ENCODE assay signal across 12 cellular contexts in the genomic region with DNA sequence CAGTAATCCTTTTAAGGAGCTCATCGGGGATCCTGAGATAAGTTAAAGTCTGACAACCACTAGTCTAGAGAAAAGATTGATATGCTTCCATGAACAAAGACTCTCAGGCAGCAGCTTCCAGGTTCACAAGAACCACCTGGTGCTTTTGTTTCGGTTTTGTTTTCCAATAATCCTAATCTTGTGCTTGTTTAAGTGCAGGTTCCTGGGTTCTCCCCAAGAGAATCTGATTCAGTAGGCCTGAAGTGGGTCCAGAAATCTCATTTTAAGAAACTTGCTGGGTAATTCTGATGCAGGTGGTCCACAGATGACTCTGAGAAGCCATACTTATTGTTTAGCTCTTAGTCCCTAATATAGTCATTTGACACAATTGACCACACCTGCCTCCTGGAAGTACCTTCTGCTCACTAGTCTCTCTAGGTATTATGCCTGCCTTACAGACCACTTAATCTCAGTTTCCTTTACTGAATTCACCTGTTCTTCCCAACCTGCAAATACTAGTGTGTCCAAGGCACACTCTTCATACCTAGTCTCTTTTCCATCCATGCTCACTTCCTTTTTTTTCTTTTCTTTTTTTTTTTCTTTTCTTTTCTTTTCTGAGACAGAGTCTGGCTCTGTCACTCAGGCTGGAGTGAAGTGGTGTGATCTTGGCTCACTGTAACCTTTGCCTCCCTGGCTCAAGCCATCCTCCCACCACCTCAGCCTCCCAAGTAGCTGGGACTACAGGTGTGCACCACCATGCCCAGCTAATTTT. TPM values are rescaled to one million over a fixed set of nuclear protein-coding genes. Genes with fewer than 3 reads are reported as not detected.
DNase-seq lines count a peak whose midpoint lies in the region; ATAC-seq lines count a peak whose summit lies in the region.
"Had no signal": no experiment of that assay in that cellular context is flagged by ENCODE, and none has a peak within 500 bp of the region (broad histone marks: within the 10 kb centered on the region; RNA-seq: fewer than 3 reads in every experiment).

No MANE protein-coding gene starts in this region.

- ATAC-seq in GM18502 (IDR thresholded peaks at IDR 0.05; ENCODE audit: poor library complexity, unreplicated experiment) (peak; percentile 81), GM19468 (IDR thresholded peaks at IDR 0.05; ENCODE audit: extremely low read depth, unreplicated experiment) (peak; percentile 42), HG03045 (IDR thresholded peaks at IDR 0.05; ENCODE audit: unreplicated experiment) (peak; percentile 78)

- H3K27me3 Mint-ChIP-seq in T-helper 2 cell treated with Interferon-gamma antibody and Interleukin-4, amounts not matched to agents 5 μg/mL and 100 μg/mL, for 36 hours (ENCODE audit: low read depth), result peaks cover 56% of the 10 kb centered on the region

- H3K9me3 Mint-ChIP-seq in T-helper 2 cell treated with Interferon-gamma antibody and Interleukin-4, amounts not matched to agents 5 μg/mL and 100 μg/mL, for 36 hours, result no peaks in the 10 kb centered on the region
- H3K9me3 Mint-ChIP-seq: activated B cell treated with CpG ODN at 0.5 μM for 24 hours had no signal

- H3K36me3 Mint-ChIP-seq in T-helper 2 cell treated with Interferon-gamma antibody and Interleukin-4, amounts not matched to agents 5 μg/mL and 100 μg/mL, for 36 hours (ENCODE audit: low read depth), result no peaks in the 10 kb centered on the region

- DNase-seq in T-helper 2 cell treated with Interferon-gamma antibody and Interleukin-4, amounts not matched to agents 5 μg/mL and 100 μg/mL, for 36 hours (ENCODE audit: low spot score), result no peak
- no peak for DNase-seq in effector CD8-positive, alpha-beta T cell (lab: John Stamatoyannopoulos, UW)
- no peak for DNase-seq in NCI-H1048 (lab: John Stamatoyannopoulos, UW)
- no peak for DNase-seq in dermis blood vessel endothelial cell
- DNase-seq in NCI-H1105 treated with DMSO at 0.1 percent for 48 hours (lab: John Stamatoyannopoulos, UW), result no peak
- DNase-seq: activated B cell treated with CpG ODN at 0.5 μM for 24 hours, aorta, DMS79 treated with DMSO at 0.1 percent for 48 hours, NCI-H69 had no signal

- no peak overlapping the region for H3K27ac Mint-ChIP-seq in T-helper 2 cell treated with Interferon-gamma antibody and Interleukin-4, amounts not matched to agents 5 μg/mL and 100 μg/mL, for 36 hours
- H3K27ac Mint-ChIP-seq: activated B cell treated with CpG ODN at 0.5 μM for 24 hours had no signal

- peaks cover 24% of the 10 kb centered on the region for H3K4me1 Mint-ChIP-seq in T-helper 2 cell treated with Interferon-gamma antibody and Interleukin-4, amounts not matched to agents 5 μg/mL and 100 μg/mL, for 36 hours (ENCODE audit: low read depth)

- H3K4me3 Mint-ChIP-seq in T-helper 2 cell treated with Interferon-gamma antibody and Interleukin-4, amounts not matched to agents 5 μg/mL and 100 μg/mL, for 36 hours, result peak overlapping the region; percentile 20

RNA-seq across cellular contexts. Expression of a gene that starts 20.5 kb away (rescaled TPM):
- total RNA-seq in dermis blood vessel endothelial cell, result 1.1 and 2.9 TPM in 2 replicates
